ENCODE assay signal across 1 cellular context in genomic region chr21:21177353-21177986, GRCh38.
A peak's percentile ranks its signal among the peaks of the same experiment; 100 is the strongest.
TF ChIP-seq lines count a peak whose summit lies in the region.

No MANE protein-coding gene starts in this region.

TF ChIP-seq in K562, 482 proteins besides CTCF, POLR2A, EP300 and RAD21 (continued from another document):
- TF ChIP-seq CC2D1A (IDR thresholded peaks at IDR 0.05) (0 out of 2 replicates have a peak, but pooled peaks have one; percentile 50), ARID1B (IDR thresholded peaks at IDR 0.05) (peak; percentile 21; the same call in 1 of the 2 replicates), SUPT5H (IDR thresholded peaks at IDR 0.05) (0 out of 2 replicates have a peak, but pooled peaks have one; percentile 24), MAFG (tag; conservative IDR thresholded peaks at IDR 0.05) (peak; percentile 56), NFIC (IDR thresholded peaks at IDR 0.05) (peak; percentile 19; the same call in 1 of the 2 replicates), ZNF316 (IDR thresholded peaks at IDR 0.05) (0 out of 2 replicates have a peak, but pooled peaks have one; percentile 58), ZNF668 (CRISPR knock-in tag; IDR thresholded peaks at IDR 0.05) (no peak), ELF4 (CRISPR knock-in tag; IDR thresholded peaks at IDR 0.05) (0 out of 2 replicates have a peak, but pooled peaks have one; percentile 11), ZNF253 (CRISPR knock-in tag; conservative IDR thresholded peaks at IDR 0.05) (no peak), ZNF217 (CRISPR knock-in tag; IDR thresholded peaks at IDR 0.05) (no peak), SMC3 (conservative IDR thresholded peaks at IDR 0.05; ENCODE audit: insufficient read depth, low read depth, low read length) (no peak), ZEB2 (IDR thresholded peaks at IDR 0.05) (no peak), ETS1 (conservative IDR thresholded peaks at IDR 0.05; ENCODE audit: control insufficient read depth, low read depth, low read length) (no peak), GATAD2A (IDR thresholded peaks at IDR 0.05) (0 out of 2 replicates have a peak, but pooled peaks have one; percentile 55), GTF2F1 (IDR thresholded peaks at IDR 0.05; ENCODE audit: low read depth, low read length) (no peak), LARP7 (IDR thresholded peaks at IDR 0.05) (peak; percentile 42; the same call in 1 of the 2 replicates), ARNT (IDR thresholded peaks at IDR 0.05) (peak in 1 of 2 experiments; percentile 29; a peak in 1 of 4 replicates), FOXP1 (CRISPR knock-in tag; IDR thresholded peaks at IDR 0.05) (no peak), SMARCA5 (IDR thresholded peaks at IDR 0.05) (peak; percentile 36; the same call in 1 of the 2 replicates), ID3 (CRISPR knock-in tag; IDR thresholded peaks at IDR 0.05) (no peak), ID3 (tag; IDR thresholded peaks at IDR 0.05) (no peak)
